Comparison of ENCODE assay signal across 26 cellular contexts in genomic region chr5:179403426-179404147, GRCh38. TPM values are rescaled to one million over a fixed set of nuclear protein-coding genes. Genes with fewer than 3 reads are reported as not detected.
"Had no signal": no experiment of that assay in that cellular context is flagged by ENCODE, and none has a peak within 500 bp of the region (broad histone marks: within the 10 kb centered on the region; RNA-seq: fewer than 3 reads in every experiment).

No MANE protein-coding gene starts in this region.

- ATAC-seq: activated CD8-positive, alpha-beta T cell treated with anti-CD3 and anti-CD28 coated beads, Interleukin-2, amount 10 ng/mL, durations not matched to agents 7 days and 5 days; mucosa of descending colon had no signal

- H3K27me3 Mint-ChIP-seq: activated CD4-positive, alpha-beta T cell treated with anti-CD3 and anti-CD28 coated beads, Interleukin-2, amount 10 ng/mL, durations not matched to agents 7 days and 5 days; activated naive CD8-positive, alpha-beta T cell treated with anti-CD3 and anti-CD28 coated beads for 36 hours; brain had no signal

- H3K4me3 ChIP-seq: adrenal gland, ascending aorta, left ventricle myocardium inferior, lung, mucosa of descending colon, ovary, prostate gland, skin epidermis, upper lobe of left lung had no signal

- H3K27me3 ChIP-seq: adrenal gland, ascending aorta, ovary, upper lobe of left lung had no signal

- H3K36me3 ChIP-seq: adrenal gland, ascending aorta, left ventricle myocardium inferior, ovary, prostate gland, upper lobe of left lung had no signal

- H3K9me3 ChIP-seq: prostate gland had no signal

- H3K27ac Mint-ChIP-seq: activated CD4-positive, alpha-beta T cell treated with anti-CD3 and anti-CD28 coated beads, Interleukin-2, amount 10 ng/mL, durations not matched to agents 7 days and 5 days; activated CD8-positive, alpha-beta T cell treated with anti-CD3 and anti-CD28 coated beads, Interleukin-2, amount 10 ng/mL, durations not matched to agents 7 days and 5 days; activated naive CD4-positive, alpha-beta T cell treated with anti-CD3 and anti-CD28 coated beads for 36 hours; activated naive CD8-positive, alpha-beta T cell treated with anti-CD3 and anti-CD28 coated beads for 36 hours; brain; dendritic cell treated with granulocyte-macrophage colony-stimulating factor and Interleukin-4, amounts not matched to agents 40 ng/mL and 50 ng/mL, for 4 days; natural killer cell treated with Interleukin-12 subunit alpha and Interleukin-12 subunit beta and Interleukin-15 and Interleukin-18, amount 100 ng/mL, for 72 hours; stimulated activated effector memory CD8-positive, alpha-beta T cell treated with anti-CD3 and anti-CD28 coated beads, Interleukin-12 subunit alpha, Interleukin-12 subunit beta, amount 100 ng/mL, for 72 hours; stimulated activated naive CD8-positive, alpha-beta T cell treated with anti-CD3 and anti-CD28 coated beads, Interleukin-15, amount 100 ng/mL, for 72 hours had no signal

- H3K4me3 Mint-ChIP-seq: activated CD4-positive, alpha-beta T cell treated with anti-CD3 and anti-CD28 coated beads, Interleukin-2, amount 10 ng/mL, durations not matched to agents 7 days and 5 days; activated CD8-positive, alpha-beta T cell treated with anti-CD3 and anti-CD28 coated beads, Interleukin-2, amount 10 ng/mL, durations not matched to agents 7 days and 5 days; activated naive CD4-positive, alpha-beta T cell treated with anti-CD3 and anti-CD28 coated beads for 36 hours; activated naive CD8-positive, alpha-beta T cell treated with anti-CD3 and anti-CD28 coated beads for 36 hours; brain; dendritic cell treated with granulocyte-macrophage colony-stimulating factor and Interleukin-4, amounts not matched to agents 40 ng/mL and 50 ng/mL, for 4 days; natural killer cell treated with Interleukin-12 subunit alpha and Interleukin-12 subunit beta and Interleukin-15 and Interleukin-18, amount 100 ng/mL, for 72 hours; stimulated activated effector memory CD8-positive, alpha-beta T cell treated with anti-CD3 and anti-CD28 coated beads, Interleukin-12 subunit alpha, Interleukin-12 subunit beta, amount 100 ng/mL, for 72 hours; stimulated activated naive CD8-positive, alpha-beta T cell treated with anti-CD3 and anti-CD28 coated beads, Interleukin-15, amount 100 ng/mL, for 72 hours had no signal

- H3K27ac ChIP-seq: adrenal gland, ascending aorta, epithelial cell of prostate, left ventricle myocardium inferior, ovary, prostate gland, skin epidermis, upper lobe of left lung, VCaP had no signal

- H3K36me3 Mint-ChIP-seq: brain; stimulated activated effector memory CD8-positive, alpha-beta T cell treated with anti-CD3 and anti-CD28 coated beads, Interleukin-12 subunit alpha, Interleukin-12 subunit beta, amount 100 ng/mL, for 72 hours had no signal

- DNase-seq: activated CD4-positive, alpha-beta T cell treated with anti-CD3 and anti-CD28 coated beads, Interleukin-2, amount 10 ng/mL, durations not matched to agents 7 days and 5 days; activated CD8-positive, alpha-beta T cell treated with anti-CD3 and anti-CD28 coated beads, Interleukin-2, amount 10 ng/mL, durations not matched to agents 7 days and 5 days; activated effector memory CD4-positive, alpha-beta T cell treated with anti-CD3 and anti-CD28 coated beads, Interleukin-2, amount 50 U/mL, for 16 hours; activated naive CD4-positive, alpha-beta T cell treated with anti-CD3 and anti-CD28 coated beads for 36 hours; activated naive CD8-positive, alpha-beta T cell treated with anti-CD3 and anti-CD28 coated beads for 36 hours; left ventricle myocardium inferior; mesendoderm; mucosa of descending colon; ovary; retina; stimulated activated CD4-positive, alpha-beta T cell treated with anti-CD3 and anti-CD28 coated beads, Interleukin-4, amount 100 ng/mL, for 24 hours; stimulated activated naive CD8-positive, alpha-beta T cell treated with anti-CD3 and anti-CD28 coated beads, Interleukin-15, amount 100 ng/mL, for 72 hours; substantia nigra; upper lobe of left lung had no signal

- H3K4me1 Mint-ChIP-seq: activated CD4-positive, alpha-beta T cell treated with anti-CD3 and anti-CD28 coated beads, Interleukin-2, amount 10 ng/mL, durations not matched to agents 7 days and 5 days; activated naive CD8-positive, alpha-beta T cell treated with anti-CD3 and anti-CD28 coated beads for 36 hours; stimulated activated effector memory CD8-positive, alpha-beta T cell treated with anti-CD3 and anti-CD28 coated beads, Interleukin-12 subunit alpha, Interleukin-12 subunit beta, amount 100 ng/mL, for 72 hours; stimulated activated naive CD8-positive, alpha-beta T cell treated with anti-CD3 and anti-CD28 coated beads, Interleukin-15, amount 100 ng/mL, for 72 hours had no signal

- H3K4me1 ChIP-seq: adrenal gland, ascending aorta, left ventricle myocardium inferior, prostate gland, upper lobe of left lung had no signal

RNA-seq across cellular contexts. Expression of gene ADAMTS2, which starts 58.3 kb away (rescaled TPM):
- total RNA-seq: activated CD4-positive, alpha-beta T cell treated with anti-CD3 and anti-CD28 coated beads, Interleukin-2, amount 10 ng/mL, durations not matched to agents 7 days and 5 days; activated CD8-positive, alpha-beta T cell treated with anti-CD3 and anti-CD28 coated beads, Interleukin-2, amount 10 ng/mL, durations not matched to agents 7 days and 5 days; activated naive CD4-positive, alpha-beta T cell treated with anti-CD3 and anti-CD28 coated beads for 36 hours; activated naive CD8-positive, alpha-beta T cell treated with anti-CD3 and anti-CD28 coated beads for 36 hours; natural killer cell treated with Interleukin-12 subunit alpha and Interleukin-12 subunit beta and Interleukin-15 and Interleukin-18, amount 100 ng/mL, for 72 hours; T-helper 1 cell treated with Interleukin-12 subunit alpha and Interleukin-12 subunit beta and Interleukin-4 antibody, amounts not matched to agents 30 ng/mL and 1 ng/mL, for 36 hours had no signal
